1 cellular context compared by ENCODE assay signal in genomic region chr17:45197108-45197507, GRCh38.
TF ChIP-seq lines count a peak whose summit lies in the region.

No MANE protein-coding gene starts in this region.

TF ChIP-seq in GM23338, 12 proteins besides CTCF, POLR2A, EP300 and RAD21 (continued from another document):
- TF ChIP-seq ZNF462 (CRISPR knock-in tag; IDR thresholded peaks at IDR 0.05), result no peak
- TF ChIP-seq JUNB (IDR thresholded peaks at IDR 0.05; ENCODE audit: unreplicated experiment), result no peak
- TF ChIP-seq REST (IDR thresholded peaks at IDR 0.05; ENCODE audit: unreplicated experiment), result no peak
- TF ChIP-seq STAT1 (IDR thresholded peaks at IDR 0.05; ENCODE audit: unreplicated experiment), result no peak
- no peak for TF ChIP-seq NANOG (IDR thresholded peaks at IDR 0.05; ENCODE audit: borderline replicate concordance)
- TF ChIP-seq CREB1 (CRISPR knock-in tag; IDR thresholded peaks at IDR 0.05; ENCODE audit: low read depth), result no peak
- no peak for TF ChIP-seq ZNF331 (CRISPR knock-in tag; IDR thresholded peaks at IDR 0.05; ENCODE audit: low read depth)
- no peak for TF ChIP-seq EZH2phosphoT487 (IDR thresholded peaks at IDR 0.05; ENCODE audit: unreplicated experiment)
